ENCODE assay signal across 18 cellular contexts in the genomic region with DNA sequence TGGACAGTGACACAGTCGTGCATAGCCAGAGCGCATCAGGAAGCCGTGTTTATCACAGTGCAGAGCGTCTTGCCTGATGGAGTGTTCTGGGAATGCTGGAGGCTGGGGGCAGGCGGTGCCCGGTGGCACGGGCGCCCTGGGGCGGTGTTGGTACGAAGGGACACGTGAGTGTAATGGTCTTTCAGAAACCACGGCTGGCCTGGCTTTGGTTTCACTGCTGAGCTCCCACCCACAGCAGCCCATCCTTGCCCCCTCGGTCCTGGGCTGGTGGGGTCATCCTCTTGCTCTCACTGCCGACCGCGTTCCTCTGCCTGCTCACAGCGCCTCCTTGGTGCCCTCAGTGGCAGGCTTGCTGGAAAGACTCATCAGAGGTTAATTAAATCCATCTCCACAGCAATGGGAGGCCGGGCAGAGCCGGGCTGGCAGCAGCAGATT. TPM values are rescaled to one million over a fixed set of nuclear protein-coding genes. Genes with fewer than 3 reads are reported as not detected.
A peak's percentile ranks its signal among the peaks of the same experiment; 100 is the strongest.
DNase-seq lines count a peak whose midpoint lies in the region; ATAC-seq and TF ChIP-seq lines count a peak whose summit lies in the region.
"Had no signal": no experiment of that assay in that cellular context is flagged by ENCODE, and none has a peak within 500 bp of the region (broad histone marks: within the 10 kb centered on the region; RNA-seq: fewer than 3 reads in every experiment).

No MANE protein-coding gene starts in this region.

- TF ChIP-seq CTCF in dorsolateral prefrontal cortex (IDR thresholded peaks at IDR 0.05 in 54 of 56, conservative IDR thresholded peaks at IDR 0.05 in 2 of 56; ENCODE audit: low read depth in 1 of 56, partially characterized antibody in 56 of 56) (peak in 22 of 56 donors; percentile 10 to 45 (median 23)), tibial nerve (IDR thresholded peaks at IDR 0.05) (no peak)

- intact Hi-C loops in dorsolateral prefrontal cortex (cut with DNase I) = loop anchor here (1.0 to 10.0 kb wide), 3 partner anchors 20 to 51 kb away; no protein-coding TSS in a partner anchor

- H3K4me1 ChIP-seq in tibial nerve = peaks cover 0 to 53% (median 27%) of the 10 kb centered on the region in 4 donors
- no peaks in the 10 kb centered on the region for H3K4me1 ChIP-seq in HAP-1

- H3K4me3 ChIP-seq in dorsolateral prefrontal cortex (peak overlapping the region in 31 of 59 donors; percentile 4 to 50 (median 22)), tibial nerve (no peak overlapping the region), HAP-1 (no peak overlapping the region)
- H3K4me3 ChIP-seq: GM23338 had no signal

- DNase-seq in NCI-H1417 (lab: John Stamatoyannopoulos, UW) (peak in 2 of 3 experiments; percentile 41 to 52), NCI-H1417 treated with DMSO at 0.1 percent for 48 hours (lab: John Stamatoyannopoulos, UW) (no peak), dorsolateral prefrontal cortex (peak in 7 of 10 donors; percentile 32 to 75 (median 68)), midbrain (lab: John Stamatoyannopoulos, UW) (peak; percentile 74), tibial nerve (ENCODE audit: low spot score in 2 of 2) (no peak), HAP-1 (ENCODE audit: low spot score in 2 of 2) (no peak), SHP77 treated with DMSO at 0.1 percent for 48 hours (lab: John Stamatoyannopoulos, UW) (no peak)
- DNase-seq: DMS53, KG1, NCI-H1048, NCI-H1694 treated with DMSO at 0.1 percent for 48 hours, NCI-H446 treated with DMSO at 0.1 percent for 48 hours, NCI-H748 treated with DMSO at 0.1 percent for 48 hours, PC-3 had no signal

- TF ChIP-seq EP300 in tibial nerve (IDR thresholded peaks at IDR 0.05) = peak in 1 of 2 donors; percentile 24

- ATAC-seq in GM18502 (IDR thresholded peaks at IDR 0.05; ENCODE audit: poor library complexity, unreplicated experiment) = no peak
- ATAC-seq: GM23338, PC-3 had no signal

- in situ Hi-C loops in HAP-1 (cut with MboI; ENCODE audit: low sequenced_read_pairs) = no loop called here

- H3K27ac ChIP-seq in dorsolateral prefrontal cortex (peak overlapping the region; percentile 81 to 100 (median 99)), tibial nerve (peak overlapping the region; percentile 31 to 97 (median 79))

- H3K9me3 ChIP-seq in tibial nerve (no peaks in the 10 kb centered on the region), HAP-1 (no peaks in the 10 kb centered on the region)

- H3K27me3 ChIP-seq in dorsolateral prefrontal cortex (no peaks in the 10 kb centered on the region), tibial nerve (no peaks in the 10 kb centered on the region), HAP-1 (ENCODE audit: low read depth) (no peaks in the 10 kb centered on the region)

- H3K36me3 ChIP-seq in tibial nerve = peaks cover 0 to 50% (median 0%) of the 10 kb centered on the region in 3 donors
- H3K36me3 ChIP-seq in HAP-1 (replicated peaks) = no peaks in the 10 kb centered on the region

- WGBS in tibial nerve, 2 donors = 65 to 81% methylated on average over 13 to 19 of the region's 19 CpGs

- TF ChIP-seq POLR2A in tibial nerve (IDR thresholded peaks at IDR 0.05) = no peak

RNA-seq across cellular contexts. Expression of gene NKX6-2, which starts 50.6 kb away (rescaled TPM):
- total RNA-seq in dorsolateral prefrontal cortex = 100 to 1,000 TPM in 23 of 120 experiments, 10 to 100 TPM in 96, 1 to 10 TPM in 1; 6.9 to 243 (median 52.2) TPM
- 10 to 100 TPM in 1 of 4 donors, 1 to 10 TPM in 2, under 1 TPM in 1; 0.20 to 10.3 (median 2.5) TPM for total RNA-seq in tibial nerve
- total RNA-seq: A172, M059J, PC-3 had no signal

Comparison
In these comparisons a context has a peak if more than half of its experiments do, and no peak if none do; other contexts are left out.
1. DNase-seq: peak in NCI-H1417 (2 of 3), dorsolateral prefrontal cortex (7 of 10) and midbrain (single experiment); none in NCI-H1417 treated with DMSO at 0.1 percent for 48 hours (single experiment), tibial nerve (0 of 2), HAP-1 (0 of 2) and SHP77 treated with DMSO at 0.1 percent for 48 hours (single experiment).
2. H3K4me3 ChIP-seq: peak in dorsolateral prefrontal cortex (31 of 59); none in tibial nerve (0 of 4) and HAP-1 (single experiment).